14 cellular contexts compared by ENCODE assay signal in the genomic region with DNA sequence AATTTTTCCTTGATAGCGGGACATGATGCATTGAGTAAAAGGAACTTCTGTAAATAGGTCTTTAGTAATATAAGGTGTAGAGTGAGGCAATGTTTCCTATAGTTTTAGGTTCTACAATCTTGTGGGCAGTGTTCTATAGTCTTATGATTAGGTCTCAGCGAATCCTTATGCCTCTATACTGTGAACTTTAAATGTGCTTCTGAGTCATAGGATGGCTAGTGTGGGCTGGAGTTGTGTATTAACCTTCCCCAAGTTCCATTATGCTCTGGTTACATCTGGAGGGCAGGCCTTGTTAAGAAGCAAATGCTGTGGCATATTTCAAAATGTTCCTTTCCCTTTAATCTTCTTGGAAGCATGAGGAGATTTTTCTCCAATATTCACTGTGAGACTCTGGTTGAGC.
A peak's percentile ranks its signal among the peaks of the same experiment; 100 is the strongest.
DNase-seq lines count a peak whose midpoint lies in the region; ATAC-seq and FAIRE-seq lines count a peak whose summit lies in the region.
"Had no signal": no experiment of that assay in that cellular context is flagged by ENCODE, and none has a peak within 500 bp of the region (broad histone marks: within the 10 kb centered on the region; RNA-seq: fewer than 3 reads in every experiment).

No MANE protein-coding gene starts in this region.

- peak overlapping the region; percentile 55 for H3K27ac Mint-ChIP-seq in activated T-cell treated with anti-CD3 and anti-CD28 coated beads, Interleukin-2, amount 50 U/mL, for 72 hours
- H3K27ac Mint-ChIP-seq in activated T-helper 17 cell treated with anti-CD3 and anti-CD28 coated beads, Interleukin-2, amount 50 U/mL, for 72 hours: peak overlapping the region; percentile 1
- H3K27ac Mint-ChIP-seq in stimulated activated naive CD8-positive, alpha-beta T cell treated with anti-CD3 and anti-CD28 coated beads, Interleukin-15, Interleukin-2, amounts not matched to agents 100 ng/mL and 50 ng/mL, for 24 hours: peak overlapping the region; percentile 76
- H3K27ac Mint-ChIP-seq: progenitor cell of endocrine pancreas had no signal

- DNase-seq in activated T-cell treated with anti-CD3 and anti-CD28 coated beads, Interleukin-2, amount 50 U/mL, for 72 hours: no peak
- DNase-seq in activated T-cell treated with anti-CD3 and anti-CD28 coated beads, Interleukin-2, amount 50 U/mL, for 48 hours: no peak
- DNase-seq in fibroblast of the conjunctiva (ENCODE audit: low read depth) (peak; percentile 51), posterior cingulate gyrus (no peak), urothelium cell line (ENCODE audit: low spot score) (no peak), DMS 273 (lab: John Stamatoyannopoulos, UW; ENCODE audit: unreplicated experiment) (no peak)
- DNase-seq: activated naive CD4-positive, alpha-beta T cell treated with Interleukin-2 at 50 U/mL for 16 hours; DMS 273 treated with DMSO at 0.1 percent for 48 hours; immature natural killer cell; stimulated activated CD4-positive, alpha-beta T cell treated with anti-CD3 and anti-CD28 coated beads, Interleukin-1b, Interleukin-23, amount 100 ng/mL, for 48 hours had no signal

- no peaks in the 10 kb centered on the region for H3K27me3 Mint-ChIP-seq in activated T-cell treated with anti-CD3 and anti-CD28 coated beads, Interleukin-2, amount 50 U/mL, for 72 hours (ENCODE audit: low read depth)
- H3K27me3 Mint-ChIP-seq in activated T-helper 17 cell treated with anti-CD3 and anti-CD28 coated beads, Interleukin-2, amount 50 U/mL, for 72 hours: no peaks in the 10 kb centered on the region
- H3K27me3 Mint-ChIP-seq in stimulated activated naive CD8-positive, alpha-beta T cell treated with anti-CD3 and anti-CD28 coated beads, Interleukin-15, Interleukin-2, amounts not matched to agents 100 ng/mL and 50 ng/mL, for 24 hours: no peaks in the 10 kb centered on the region
- H3K27me3 Mint-ChIP-seq: progenitor cell of endocrine pancreas had no signal

- H3K9me3 Mint-ChIP-seq in activated T-cell treated with anti-CD3 and anti-CD28 coated beads, Interleukin-2, amount 50 U/mL, for 72 hours: peaks cover 0 to 2% of the 10 kb centered on the region in 2 donors
- H3K9me3 Mint-ChIP-seq in activated T-helper 17 cell treated with anti-CD3 and anti-CD28 coated beads, Interleukin-2, amount 50 U/mL, for 72 hours: no peaks in the 10 kb centered on the region
- H3K9me3 Mint-ChIP-seq in stimulated activated naive CD8-positive, alpha-beta T cell treated with anti-CD3 and anti-CD28 coated beads, Interleukin-15, Interleukin-2, amounts not matched to agents 100 ng/mL and 50 ng/mL, for 24 hours: peaks cover 16% of the 10 kb centered on the region

- peaks cover 17% of the 10 kb centered on the region for H3K4me1 Mint-ChIP-seq in activated T-cell treated with anti-CD3 and anti-CD28 coated beads, Interleukin-2, amount 50 U/mL, for 72 hours (ENCODE audit: low read depth)
- H3K4me1 Mint-ChIP-seq in activated T-helper 17 cell treated with anti-CD3 and anti-CD28 coated beads, Interleukin-2, amount 50 U/mL, for 72 hours: peaks cover 25% of the 10 kb centered on the region
- H3K4me1 Mint-ChIP-seq in stimulated activated naive CD8-positive, alpha-beta T cell treated with anti-CD3 and anti-CD28 coated beads, Interleukin-15, Interleukin-2, amounts not matched to agents 100 ng/mL and 50 ng/mL, for 24 hours (ENCODE audit: low read depth): peaks cover 45% of the 10 kb centered on the region

- peak; percentile 69 to 97 for ATAC-seq in activated T-cell treated with anti-CD3 and anti-CD28 coated beads, Interleukin-2, amount 50 U/mL, for 72 hours (replicated peaks in 1 of 2)
- ATAC-seq in activated T-helper 17 cell treated with anti-CD3 and anti-CD28 coated beads, Interleukin-2, amount 50 U/mL, for 72 hours (replicated peaks): peak; percentile 81

- intact Hi-C loops in posterior cingulate gyrus (cut with DNase I): no loop called here

- peak overlapping the region in 1 of 2 donors; percentile 60 for H3K4me3 Mint-ChIP-seq in activated T-cell treated with anti-CD3 and anti-CD28 coated beads, Interleukin-2, amount 50 U/mL, for 72 hours
- no peak overlapping the region for H3K4me3 Mint-ChIP-seq in activated T-helper 17 cell treated with anti-CD3 and anti-CD28 coated beads, Interleukin-2, amount 50 U/mL, for 72 hours
- peak overlapping the region; percentile 33 for H3K4me3 Mint-ChIP-seq in stimulated activated naive CD8-positive, alpha-beta T cell treated with anti-CD3 and anti-CD28 coated beads, Interleukin-15, Interleukin-2, amounts not matched to agents 100 ng/mL and 50 ng/mL, for 24 hours
- H3K4me3 Mint-ChIP-seq: immature natural killer cell had no signal

- no peak for FAIRE-seq in urothelium cell line (lab: Jason Lieb, UNC)
- FAIRE-seq: frontal cortex had no signal

- H3K36me3 Mint-ChIP-seq in activated T-cell treated with anti-CD3 and anti-CD28 coated beads, Interleukin-2, amount 50 U/mL, for 72 hours (ENCODE audit: insufficient read depth in 2 of 2): peaks cover 5 to 11% of the 10 kb centered on the region in 2 donors
- H3K36me3 Mint-ChIP-seq in activated T-helper 17 cell treated with anti-CD3 and anti-CD28 coated beads, Interleukin-2, amount 50 U/mL, for 72 hours (ENCODE audit: low read depth): peaks cover 16% of the 10 kb centered on the region
- peaks cover 44% of the 10 kb centered on the region for H3K36me3 Mint-ChIP-seq in stimulated activated naive CD8-positive, alpha-beta T cell treated with anti-CD3 and anti-CD28 coated beads, Interleukin-15, Interleukin-2, amounts not matched to agents 100 ng/mL and 50 ng/mL, for 24 hours (ENCODE audit: low read depth)

Comparison
In these comparisons a context has a peak if more than half of its experiments do, and no peak if none do; other contexts are left out.
1. H3K27ac Mint-ChIP-seq: peak in every context shown above with its lines; median percentile 76 in stimulated activated naive CD8-positive, alpha-beta T cell treated with anti-CD3 and anti-CD28 coated beads, Interleukin-15, Interleukin-2, amounts not matched to agents 100 ng/mL and 50 ng/mL, for 24 hours; 55 in activated T-cell treated with anti-CD3 and anti-CD28 coated beads, Interleukin-2, amount 50 U/mL, for 72 hours; 1 in activated T-helper 17 cell treated with anti-CD3 and anti-CD28 coated beads, Interleukin-2, amount 50 U/mL, for 72 hours.